ENCODE assay signal across 2 cellular contexts in genomic region chr11:114397349-114397982, GRCh38.
TF ChIP-seq lines count a peak whose summit lies in the region.

No MANE protein-coding gene starts in this region.

TF ChIP-seq in HEK293, 187 proteins besides CTCF, POLR2A, EP300 and RAD21:
- TF ChIP-seq PRDM6 (tag by site-specific recombination; IDR thresholded peaks at IDR 0.05), result peak; percentile 40
- peak; percentile 88 for TF ChIP-seq WT1 (tag by site-specific recombination; IDR thresholded peaks at IDR 0.05)
- TF ChIP-seq ZNF747 (tag by site-specific recombination; IDR thresholded peaks at IDR 0.05), result no peak
- TF ChIP-seq ZNF629 (tag by site-specific recombination; IDR thresholded peaks at IDR 0.05), result peak; percentile 37; the same call in 1 of the 2 replicates
- peak; percentile 91 for TF ChIP-seq SP7 (tag by site-specific recombination; IDR thresholded peaks at IDR 0.05)
- 0 out of 2 replicates have a peak, but pooled peaks have one; percentile 13 for TF ChIP-seq ZNF692 (tag by site-specific recombination; IDR thresholded peaks at IDR 0.05)
- peak; percentile 49; the same call in 1 of the 2 replicates for TF ChIP-seq ZNF366 (tag by site-specific recombination; conservative IDR thresholded peaks at IDR 0.05)
- TF ChIP-seq ZFP37 (tag by site-specific recombination; IDR thresholded peaks at IDR 0.05), result no peak
- peak; percentile 34; the same call in 1 of the 2 replicates for TF ChIP-seq ZNF335 (tag by site-specific recombination; conservative IDR thresholded peaks at IDR 0.05)
- 0 out of 2 replicates have a peak, but pooled peaks have one; percentile 22 for TF ChIP-seq ZEB2 (tag by site-specific recombination; IDR thresholded peaks at IDR 0.05)
- no peak for TF ChIP-seq SCRT2 (tag by site-specific recombination; IDR thresholded peaks at IDR 0.05)

TF ChIP-seq in K562, 482 proteins besides CTCF, POLR2A, EP300 and RAD21 (continues in another document):
- TF ChIP-seq XRCC5 (IDR thresholded peaks at IDR 0.05; ENCODE audit: low read depth, low read length) (no peak), DLX4 (CRISPR knock-in tag; IDR thresholded peaks at IDR 0.05) (no peak), NKRF (IDR thresholded peaks at IDR 0.05; ENCODE audit: borderline replicate concordance) (no peak), HIVEP1 (CRISPR knock-in tag; IDR thresholded peaks at IDR 0.05) (no peak), HES1 (IDR thresholded peaks at IDR 0.05; ENCODE audit: low read depth) (no peak), CBFA2T3 (IDR thresholded peaks at IDR 0.05) (0 out of 2 replicates have a peak, but pooled peaks have one; percentile 6), CHD4 (IDR thresholded peaks at IDR 0.05; ENCODE audit: insufficient read depth, insufficient replicate concordance, low read depth, low read length, poor library complexity, severe bottlenecking) (no peak), E2F5 (CRISPR knock-in tag; IDR thresholded peaks at IDR 0.05) (no peak), HNRNPK (IDR thresholded peaks at IDR 0.05; ENCODE audit: low read depth, low read length, poor library complexity, severe bottlenecking) (no peak), ZKSCAN3 (CRISPR knock-in tag; IDR thresholded peaks at IDR 0.05) (no peak), SAP30 (IDR thresholded peaks at IDR 0.05; ENCODE audit: borderline replicate concordance, insufficient read depth, low read depth, low read length, poor library complexity, severe bottlenecking) (no peak), ZNF77 (CRISPR knock-in tag; IDR thresholded peaks at IDR 0.05) (no peak), ARID1B (IDR thresholded peaks at IDR 0.05) (peak; percentile 50), BHLHE40 (IDR thresholded peaks at IDR 0.05; ENCODE audit: low read length) (no peak), ZNF197 (CRISPR knock-in tag; IDR thresholded peaks at IDR 0.05; ENCODE audit: low read depth) (no peak), CTCFL (IDR thresholded peaks at IDR 0.05; ENCODE audit: borderline replicate concordance, insufficient read depth, low read depth, low read length, poor library complexity, severe bottlenecking) (no peak), SREBF2 (CRISPR knock-in tag; IDR thresholded peaks at IDR 0.05) (no peak), GTF2B (IDR thresholded peaks at IDR 0.05; ENCODE audit: extremely low read depth, insufficient read length) (no peak), TEAD2 (tag; IDR thresholded peaks at IDR 0.05) (no peak), RNF219 (CRISPR knock-in tag; IDR thresholded peaks at IDR 0.05) (no peak), ARID3B (CRISPR knock-in tag; IDR thresholded peaks at IDR 0.05; ENCODE audit: borderline replicate concordance) (no peak), ZSCAN29 (IDR thresholded peaks at IDR 0.05) (no peak), POLR2G (IDR thresholded peaks at IDR 0.05; ENCODE audit: low read depth, low read length) (no peak), ZNF324 (CRISPR knock-in tag; IDR thresholded peaks at IDR 0.05) (no peak), POLR2H (tag; IDR thresholded peaks at IDR 0.05; ENCODE audit: low read depth) (no peak), CREM (IDR thresholded peaks at IDR 0.05; ENCODE audit: low read depth) (no peak), NR2C2 (CRISPR knock-in tag; IDR thresholded peaks at IDR 0.05) (no peak), NR2C2 (tag; IDR thresholded peaks at IDR 0.05) (no peak), MEF2A (IDR thresholded peaks at IDR 0.05; ENCODE audit: control insufficient read depth, low read depth, low read length) (no peak), KDM5B (IDR thresholded peaks at IDR 0.05; ENCODE audit: insufficient replicate concordance, low read depth, low read length) (no peak), CREBBP (IDR thresholded peaks at IDR 0.05; ENCODE audit: low read depth, low read length) (no peak), ZNF140 (CRISPR knock-in tag; IDR thresholded peaks at IDR 0.05) (no peak), CREB3L1 (IDR thresholded peaks at IDR 0.05; ENCODE audit: borderline replicate concordance, low read depth) (no peak), POLR2AphosphoS2 (IDR thresholded peaks at IDR 0.05; ENCODE audit: low read length) (no peak), THRAP3 (IDR thresholded peaks at IDR 0.05; ENCODE audit: borderline replicate concordance) (no peak), PRMT5 (CRISPR knock-in tag; IDR thresholded peaks at IDR 0.05) (no peak), XRCC3 (IDR thresholded peaks at IDR 0.05) (no peak), ZNF445 (CRISPR knock-in tag; IDR thresholded peaks at IDR 0.05; ENCODE audit: low read depth) (no peak), MAFK (IDR thresholded peaks at IDR 0.05; ENCODE audit: low read length) (peak; percentile 73), PTBP1 (IDR thresholded peaks at IDR 0.05; ENCODE audit: low read depth, low read length) (no peak), MAX (CRISPR knock-in tag; IDR thresholded peaks at IDR 0.05) (no peak), NR1H2 (CRISPR knock-in tag; IDR thresholded peaks at IDR 0.05) (no peak), SIRT6 (IDR thresholded peaks at IDR 0.05; ENCODE audit: low read depth, low read length) (no peak), BCLAF1 (IDR thresholded peaks at IDR 0.05; ENCODE audit: borderline replicate concordance in 1 of 2, control insufficient read depth in 1 of 2, low read depth in 2 of 2, low read length in 1 of 2) (no peak), U2AF1 (optimal IDR thresholded peaks at IDR 0.05; ENCODE audit: low read depth, low read length) (no peak), STAG1 (CRISPR knock-in tag; IDR thresholded peaks at IDR 0.05; ENCODE audit: borderline replicate concordance) (no peak), CTBP1 (IDR thresholded peaks at IDR 0.05; ENCODE audit: borderline replicate concordance) (no peak), ZEB2 (IDR thresholded peaks at IDR 0.05) (no peak), C11orf30 (IDR thresholded peaks at IDR 0.05; ENCODE audit: low read depth) (peak; percentile 95), ZNF766 (CRISPR knock-in tag; conservative IDR thresholded peaks at IDR 0.05) (no peak), ZFP30 (CRISPR knock-in tag; IDR thresholded peaks at IDR 0.05; ENCODE audit: borderline replicate concordance) (no peak), ELF2 (CRISPR knock-in tag; IDR thresholded peaks at IDR 0.05) (no peak)
